ENCODE assay signal across 16 cellular contexts in genomic region chr5:64923151-64923685, GRCh38.
DNase-seq lines count a peak whose midpoint lies in the region; ATAC-seq and TF ChIP-seq lines count a peak whose summit lies in the region.
"Had no signal": no experiment of that assay in that cellular context is flagged by ENCODE, and none has a peak within 500 bp of the region (broad histone marks: within the 10 kb centered on the region; RNA-seq: fewer than 3 reads in every experiment).

No MANE protein-coding gene starts in this region.

- H3K4me3 ChIP-seq in RWPE2 (ENCODE audit: severe bottlenecking), result no peak overlapping the region
- no peak overlapping the region for H3K4me3 ChIP-seq in upper lobe of right lung
- H3K4me3 ChIP-seq: stomach, vagina had no signal

- intact Hi-C loops in upper lobe of right lung (cut with DNase I), result no loop called here

- DNase-seq in stimulated activated CD4-positive, alpha-beta T cell treated with anti-CD3 and anti-CD28 coated beads, Interleukin-15, amount 100 ng/mL, for 24 hours, result peak; percentile 2
- DNase-seq in stimulated activated CD4-positive, alpha-beta T cell treated with anti-CD3 and anti-CD28 coated beads, Interleukin-2, amount 100 ng/mL, for 48 hours, result no peak
- no peak for DNase-seq in RWPE2 (ENCODE audit: low spot score)
- no peak for DNase-seq in foreskin keratinocyte
- DNase-seq in upper lobe of right lung, result no peak
- no peak for DNase-seq in ecto neural progenitor cell (ENCODE audit: low spot score)
- DNase-seq: left ventricle myocardium superior; naive B cell; NCI-H2029 treated with DMSO at 0.1 percent for 48 hours; NCI-H526; stimulated activated CD4-positive, alpha-beta T cell treated with anti-CD3 and anti-CD28 coated beads, Interleukin-12 subunit alpha, Interleukin-12 subunit beta, amount 100 ng/mL, for 4 hours; stomach; T-helper 1 cell had no signal

- TF ChIP-seq CTCF in RWPE2 (IDR thresholded peaks at IDR 0.05; ENCODE audit: poor library complexity, severe bottlenecking) (no peak), foreskin keratinocyte (conservative IDR thresholded peaks at IDR 0.05) (no peak), upper lobe of right lung (IDR thresholded peaks at IDR 0.05) (no peak)

- H3K4me1 ChIP-seq in RWPE2 (ENCODE audit: insufficient read depth, poor library complexity, severe bottlenecking) (no peaks in the 10 kb centered on the region), foreskin keratinocyte (no peaks in the 10 kb centered on the region), upper lobe of right lung (no peaks in the 10 kb centered on the region)
- H3K4me1 ChIP-seq: vagina had no signal

- no peak overlapping the region for H3K27ac ChIP-seq in RWPE2 (ENCODE audit: poor library complexity, severe bottlenecking)
- H3K27ac ChIP-seq in foreskin keratinocyte, result no peak overlapping the region
- H3K27ac ChIP-seq in upper lobe of right lung, result no peak overlapping the region
- H3K27ac ChIP-seq: stomach, vagina had no signal

- ATAC-seq in RWPE2 (ENCODE audit: low read depth) (peak; percentile 42; the same call in 1 of the 3 replicates), foreskin keratinocyte (peak; percentile 53), upper lobe of right lung (peak; percentile 30), GM21619 (IDR thresholded peaks at IDR 0.05; ENCODE audit: unreplicated experiment) (no peak), HG03135 (IDR thresholded peaks at IDR 0.05; ENCODE audit: unreplicated experiment) (no peak)
- ATAC-seq: left ventricle myocardium superior had no signal

- H3K27me3 ChIP-seq in RWPE2 (ENCODE audit: insufficient read depth, poor library complexity, severe bottlenecking) (no peaks in the 10 kb centered on the region), foreskin keratinocyte (no peaks in the 10 kb centered on the region), upper lobe of right lung (no peaks in the 10 kb centered on the region)
- H3K27me3 ChIP-seq: stomach, vagina had no signal

- H3K9me3 ChIP-seq in RWPE2 (ENCODE audit: severe bottlenecking) (no peaks in the 10 kb centered on the region), upper lobe of right lung (no peaks in the 10 kb centered on the region)

- H3K36me3 ChIP-seq in RWPE2 (ENCODE audit: low read depth) (no peaks in the 10 kb centered on the region), upper lobe of right lung (no peaks in the 10 kb centered on the region)

Comparison
In these comparisons a context has a peak if more than half of its experiments do, and no peak if none do; other contexts are left out.
1. ATAC-seq: peak in RWPE2 (single experiment), foreskin keratinocyte (single experiment) and upper lobe of right lung (single experiment); none in GM21619 (single experiment) and HG03135 (single experiment).